ENCODE assay signal across 23 cellular contexts in the genomic region with DNA sequence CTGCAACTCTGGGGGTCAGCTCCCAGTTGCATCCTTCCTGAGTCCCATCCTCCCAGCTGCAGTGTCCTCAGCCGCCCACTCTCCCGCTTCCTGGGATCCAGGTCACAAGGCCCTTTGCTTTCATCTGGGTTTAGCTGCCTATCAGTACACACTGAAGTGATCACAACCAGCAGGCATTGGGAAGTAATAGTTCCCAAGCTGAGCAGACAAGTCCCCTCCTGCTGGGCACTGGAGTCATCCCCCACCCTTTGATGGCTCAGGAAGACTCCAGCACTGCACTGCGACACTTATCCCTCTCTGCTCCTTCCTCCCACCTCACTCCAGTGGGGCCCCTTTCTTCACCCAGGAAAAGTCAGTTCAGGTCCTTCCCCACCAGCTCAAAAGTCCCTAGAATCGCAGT. TPM values are rescaled to one million over a fixed set of nuclear protein-coding genes. Genes with fewer than 3 reads are reported as not detected.
DNase-seq lines count a peak whose midpoint lies in the region; ATAC-seq and TF ChIP-seq lines count a peak whose summit lies in the region.
"Had no signal": no experiment of that assay in that cellular context is flagged by ENCODE, and none has a peak within 500 bp of the region (broad histone marks: within the 10 kb centered on the region; RNA-seq: fewer than 3 reads in every experiment).

No MANE protein-coding gene starts in this region.

- H3K4me1 Mint-ChIP-seq in GM23338 (peaks cover 27% of the 10 kb centered on the region), WTC11 (peaks cover 28% of the 10 kb centered on the region)
- H3K4me1 Mint-ChIP-seq in CD4-positive, alpha-beta T cell (ENCODE audit: low read depth), result no peaks in the 10 kb centered on the region
- H3K4me1 Mint-ChIP-seq: T-cell had no signal

- H3K4me2 ChIP-seq in GM23338, result no peak overlapping the region
- H3K4me2 ChIP-seq: A549 had no signal

- H4K20me1 ChIP-seq in GM23338 (replicated peaks; ENCODE audit: insufficient read depth), result no peaks in the 10 kb centered on the region

- no peak overlapping the region for H3K27ac ChIP-seq in GM23338 (ENCODE audit: low read depth)
- H3K27ac ChIP-seq in HEK293 (ENCODE audit: extremely low read depth, low read depth, low read length), result no peak overlapping the region
- H3K27ac ChIP-seq in CD4-positive, alpha-beta T cell (ENCODE audit: low read depth, low read length), result no peak overlapping the region
- H3K27ac ChIP-seq: A549, GM23248 had no signal

- H3K79me2 ChIP-seq in GM23338 (replicated peaks; ENCODE audit: insufficient read depth), result no peaks in the 10 kb centered on the region

- POLR2A ChIA-PET in HEK293 (lab: Yijun Ruan, JAX) (no interaction called here), WTC11 (lab: Charles Lee) (no interaction called here)
- POLR2A ChIA-PET in CD4-positive, alpha-beta T cell (lab: Charles Lee), result no interaction called here

- TF ChIP-seq CTCF in GM23338 (conservative IDR thresholded peaks at IDR 0.05; ENCODE audit: low read depth in 2 of 2) (no peak), HEK293 (tag by site-specific recombination; IDR thresholded peaks at IDR 0.05) (no peak), WTC11 (IDR thresholded peaks at IDR 0.05) (no peak)
- no peak for TF ChIP-seq CTCF in CD4-positive, alpha-beta T cell (IDR thresholded peaks at IDR 0.05)

- H3K4me1 ChIP-seq in GM23338 (ENCODE audit: insufficient read depth), result peaks cover 19% of the 10 kb centered on the region
- no peaks in the 10 kb centered on the region for H3K4me1 ChIP-seq in HEK293 (ENCODE audit: control insufficient read depth, insufficient read depth, low read length)
- H3K4me1 ChIP-seq: Caco-2 had no signal

- CTCF ChIA-PET in HEK293 (lab: Yijun Ruan, JAX), result interaction anchor here (0.9 to 2.1 kb wide), 4 partner anchors 24 to 436 kb away, joined by 3 to 14 read pairs (median 4); no protein-coding TSS in a partner anchor
- CTCF ChIA-PET in WTC11 (lab: Charles Lee), result interaction anchor here (0.6 to 4.7 kb wide), 5 partner anchors 13 to 33 kb away, joined by 3 to 62 read pairs (median 4); no protein-coding TSS in a partner anchor
- CTCF ChIA-PET in CD4-positive, alpha-beta T cell (lab: Charles Lee), result no interaction called here

- DNase-seq in GM23338 (ENCODE audit: low spot score) (no peak), WTC11 (ENCODE audit: low spot score) (no peak), iPS-NIHi7 (ENCODE audit: extremely low spot score) (peak; percentile 38), NCI-H2227 (lab: John Stamatoyannopoulos, UW; ENCODE audit: unreplicated experiment) (no peak), cerebellum (ENCODE audit: low spot score) (no peak)
- no peak for DNase-seq in CD4-positive, alpha-beta T cell
- DNase-seq: C1 segment of cervical spinal cord; Caco-2; CD8-positive, alpha-beta T cell; GM23248; HCEC 1CT; IMR-90; KG1; MG63; NCI-H187; NCI-H2081 treated with DMSO at 0.1 percent for 48 hours; NCI-H510A; OCI-M1; SIG-M5; T-cell had no signal

- H3K4me3 Mint-ChIP-seq in GM23338 (no peak overlapping the region), WTC11 (no peak overlapping the region)
- H3K4me3 Mint-ChIP-seq in CD4-positive, alpha-beta T cell, result no peak overlapping the region
- H3K4me3 Mint-ChIP-seq: CD8-positive, alpha-beta T cell; T-cell had no signal

- H3K36me3 ChIP-seq in GM23338 (ENCODE audit: insufficient read depth), result no peaks in the 10 kb centered on the region
- no peaks in the 10 kb centered on the region for H3K36me3 ChIP-seq in HEK293 (ENCODE audit: control insufficient read depth in 2 of 2, insufficient read depth in 1 of 2, low read length in 2 of 2)
- H3K36me3 ChIP-seq: MG63 had no signal

- peak; percentile 39 for ATAC-seq in GM23338
- peak; percentile 10; the same call in 1 of the 2 replicates for ATAC-seq in WTC11
- no peak for ATAC-seq in CD4-positive, alpha-beta T cell (ENCODE audit: poor library complexity)
- ATAC-seq: CD8-positive, alpha-beta T cell; SK-N-SH treated with all-trans-retinoic acid at 6 μM for 48 hours; T-cell had no signal

- no peak overlapping the region for H3K4me3 ChIP-seq in GM23338
- H3K4me3 ChIP-seq in HEK293 (ENCODE audit: low read depth, low read length), result no peak overlapping the region
- H3K4me3 ChIP-seq: A549, GM23248, MG63 had no signal

- no peaks in the 10 kb centered on the region for H3F3A ChIP-seq in GM23338 (replicated peaks; ENCODE audit: low read depth)

- H3K27me3 ChIP-seq in GM23338 (ENCODE audit: insufficient read depth), result no peaks in the 10 kb centered on the region
- no peaks in the 10 kb centered on the region for H3K27me3 ChIP-seq in CD4-positive, alpha-beta T cell (ENCODE audit: control insufficient read depth, insufficient read depth, low read length)

- H3K9me2 ChIP-seq in GM23338 (ENCODE audit: insufficient read depth), result no peaks in the 10 kb centered on the region

- H3K9me3 ChIP-seq in HEK293 (ENCODE audit: control insufficient read depth, insufficient read depth, low read depth, low read length), result no peaks in the 10 kb centered on the region
- H3K9me3 ChIP-seq in CD4-positive, alpha-beta T cell (ENCODE audit: control insufficient read depth, low read length), result no peaks in the 10 kb centered on the region
- H3K9me3 ChIP-seq: A549, Caco-2, MG63 had no signal

- peaks cover 12% of the 10 kb centered on the region for H3K27me3 Mint-ChIP-seq in GM23338 (ENCODE audit: insufficient read depth, low read depth, poor library complexity)
- H3K27me3 Mint-ChIP-seq in WTC11 (ENCODE audit: low read depth), result no peaks in the 10 kb centered on the region
- peaks cover 65% of the 10 kb centered on the region for H3K27me3 Mint-ChIP-seq in CD4-positive, alpha-beta T cell

- H3K27ac Mint-ChIP-seq in GM23338 (no peak overlapping the region), WTC11 (no peak overlapping the region)
- H3K27ac Mint-ChIP-seq in CD4-positive, alpha-beta T cell, result no peak overlapping the region
- H3K27ac Mint-ChIP-seq: CD8-positive, alpha-beta T cell; T-cell had no signal

- intact Hi-C loops in CD4-positive, alpha-beta T cell (cut with DNase I, micrococcal nuclease), result no loop called here

- H3K9me3 Mint-ChIP-seq in GM23338, result no peaks in the 10 kb centered on the region
- H3K9me3 Mint-ChIP-seq in WTC11, result no peaks in the 10 kb centered on the region
- no peaks in the 10 kb centered on the region for H3K9me3 Mint-ChIP-seq in CD4-positive, alpha-beta T cell
- H3K9me3 Mint-ChIP-seq: CD8-positive, alpha-beta T cell; T-cell had no signal

- 0 out of 2 replicates have a peak overlapping the region, but pooled peaks have one; percentile 28 for H2AFZ ChIP-seq in GM23338
- H2AFZ ChIP-seq: GM23248 had no signal

- H3K36me3 Mint-ChIP-seq in GM23338 (ENCODE audit: low read depth), result no peaks in the 10 kb centered on the region
- no peaks in the 10 kb centered on the region for H3K36me3 Mint-ChIP-seq in WTC11
- no peaks in the 10 kb centered on the region for H3K36me3 Mint-ChIP-seq in CD4-positive, alpha-beta T cell (ENCODE audit: low read depth)
- H3K36me3 Mint-ChIP-seq: CD8-positive, alpha-beta T cell; T-cell had no signal

TF ChIP-seq in WTC11, 78 proteins besides CTCF, POLR2A, EP300 and RAD21 (continues in another document):
- TF ChIP-seq CREB1 (CRISPR knock-in tag; IDR thresholded peaks at IDR 0.05), result no peak
- TF ChIP-seq ZNF416 (CRISPR knock-in tag; IDR thresholded peaks at IDR 0.05), result no peak
- no peak for TF ChIP-seq GTF2I (CRISPR knock-in tag; conservative IDR thresholded peaks at IDR 0.05)
- TF ChIP-seq, protein P1, sequence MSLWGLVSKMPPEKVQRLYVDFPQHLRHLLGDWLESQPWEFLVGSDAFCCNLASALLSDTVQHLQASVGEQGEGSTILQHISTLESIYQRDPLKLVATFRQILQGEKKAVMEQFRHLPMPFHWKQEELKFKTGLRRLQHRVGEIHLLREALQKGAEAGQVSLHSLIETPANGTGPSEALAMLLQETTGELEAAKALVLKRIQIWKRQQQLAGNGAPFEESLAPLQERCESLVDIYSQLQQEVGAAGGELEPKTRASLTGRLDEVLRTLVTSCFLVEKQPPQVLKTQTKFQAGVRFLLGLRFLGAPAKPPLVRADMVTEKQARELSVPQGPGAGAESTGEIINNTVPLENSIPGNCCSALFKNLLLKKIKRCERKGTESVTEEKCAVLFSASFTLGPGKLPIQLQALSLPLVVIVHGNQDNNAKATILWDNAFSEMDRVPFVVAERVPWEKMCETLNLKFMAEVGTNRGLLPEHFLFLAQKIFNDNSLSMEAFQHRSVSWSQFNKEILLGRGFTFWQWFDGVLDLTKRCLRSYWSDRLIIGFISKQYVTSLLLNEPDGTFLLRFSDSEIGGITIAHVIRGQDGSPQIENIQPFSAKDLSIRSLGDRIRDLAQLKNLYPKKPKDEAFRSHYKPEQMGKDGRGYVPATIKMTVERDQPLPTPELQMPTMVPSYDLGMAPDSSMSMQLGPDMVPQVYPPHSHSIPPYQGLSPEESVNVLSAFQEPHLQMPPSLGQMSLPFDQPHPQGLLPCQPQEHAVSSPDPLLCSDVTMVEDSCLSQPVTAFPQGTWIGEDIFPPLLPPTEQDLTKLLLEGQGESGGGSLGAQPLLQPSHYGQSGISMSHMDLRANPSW (CRISPR knock-in tag; conservative IDR thresholded peaks at IDR 0.05; ENCODE audit: low read depth), result no peak
- TF ChIP-seq, protein P2, sequence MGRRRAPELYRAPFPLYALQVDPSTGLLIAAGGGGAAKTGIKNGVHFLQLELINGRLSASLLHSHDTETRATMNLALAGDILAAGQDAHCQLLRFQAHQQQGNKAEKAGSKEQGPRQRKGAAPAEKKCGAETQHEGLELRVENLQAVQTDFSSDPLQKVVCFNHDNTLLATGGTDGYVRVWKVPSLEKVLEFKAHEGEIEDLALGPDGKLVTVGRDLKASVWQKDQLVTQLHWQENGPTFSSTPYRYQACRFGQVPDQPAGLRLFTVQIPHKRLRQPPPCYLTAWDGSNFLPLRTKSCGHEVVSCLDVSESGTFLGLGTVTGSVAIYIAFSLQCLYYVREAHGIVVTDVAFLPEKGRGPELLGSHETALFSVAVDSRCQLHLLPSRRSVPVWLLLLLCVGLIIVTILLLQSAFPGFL (CRISPR knock-in tag; IDR thresholded peaks at IDR 0.05; ENCODE audit: borderline replicate concordance), result no peak
- TF ChIP-seq SOX15 (CRISPR knock-in tag; IDR thresholded peaks at IDR 0.05), result no peak
- no peak for TF ChIP-seq ETV6 (CRISPR knock-in tag; IDR thresholded peaks at IDR 0.05)
- no peak for TF ChIP-seq FOXJ3 (CRISPR knock-in tag; IDR thresholded peaks at IDR 0.05; ENCODE audit: borderline replicate concordance)

RNA-seq across cellular contexts. Expression of gene KCNMA1, which starts 49.4 kb away (rescaled TPM):
- total RNA-seq in GM23338 (2014; rRNA removed; shearing (Covaris generic)), result 8.2 and 8.9 TPM in 2 replicates
- polyA plus RNA-seq in GM23338 (2016; fragmentation: Nextera tagmentation; extraction: Ambion mirVana), result 8.7 and 9.0 TPM in 2 replicates
- total RNA-seq in WTC11 (2021) (4.1 to 7.3 TPM (median 5.3 TPM) in 3 replicates), cerebellum (109 TPM)
- not detected for total RNA-seq in CD4-positive, alpha-beta T cell
- total RNA-seq: CD8-positive, alpha-beta T cell had no signal

Comparison
In these comparisons a context has a peak if more than half of its experiments do, and no peak if none do; other contexts are left out.
1. RNA of gene KCNMA1, which starts 49.4 kb away (total RNA-seq): 109 TPM in cerebellum (single experiment); 8.2 to 8.9 TPM in GM23338, 4.1 to 7.3 TPM in WTC11 and not detected in CD4-positive, alpha-beta T cell; every median in the first group is over 10 times any median in the second.